13 cellular contexts compared by ENCODE assay signal in the genomic region with DNA sequence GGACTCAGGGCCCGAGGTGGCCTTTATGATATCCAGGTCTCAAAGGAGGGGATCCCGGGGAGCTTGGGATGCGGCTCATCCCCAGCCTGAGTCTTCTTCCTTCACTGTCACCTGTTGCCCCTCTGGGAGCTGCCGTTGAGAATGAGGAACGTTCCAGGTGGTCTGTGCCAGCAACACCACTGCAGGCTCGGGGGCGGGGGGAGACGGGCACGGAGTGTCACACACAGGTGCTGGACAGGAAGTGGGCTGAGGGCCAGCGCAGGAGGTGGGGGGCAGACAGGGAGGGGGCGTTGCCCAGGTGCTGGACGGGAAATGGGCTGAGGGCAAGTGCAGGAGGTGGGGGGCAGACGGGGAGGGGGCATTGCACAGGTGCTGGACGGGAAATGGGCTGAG.
"Had no signal": no experiment of that assay in that cellular context is flagged by ENCODE, and none has a peak within 500 bp of the region (broad histone marks: within the 10 kb centered on the region; RNA-seq: fewer than 3 reads in every experiment).

No MANE protein-coding gene starts in this region.

- ATAC-seq: activated CD8-positive, alpha-beta T cell treated with anti-CD3 and anti-CD28 coated beads for 36 hours; activated T-cell treated with anti-CD3 and anti-CD28 coated beads, Interleukin-2, amount 50 U/mL, for 4 hours; esophagus mucosa; left lung; naive thymus-derived CD8-positive, alpha-beta T cell; stimulated activated naive B cell treated with anti-CD40 and anti-IgM and Interleukin-4, amounts not matched to agents 10 μg/mL and 1 μg/mL and 100 μg/mL, for 72 hours had no signal

- H3K27ac ChIP-seq: left lung, neutrophil, parathyroid adenoma had no signal

- DNase-seq: activated CD4-positive, alpha-beta T cell treated with anti-CD3 and anti-CD28 coated beads for 48 hours; activated CD8-positive, alpha-beta T cell treated with anti-CD3 and anti-CD28 coated beads for 36 hours; activated effector memory CD4-positive, alpha-beta T cell treated with Interleukin-2 at 50 U/mL for 16 hours; activated T-cell treated with anti-CD3 and anti-CD28 coated beads, Interleukin-2, amount 50 U/mL, for 4 hours; hippocampal formation; left lung; naive thymus-derived CD8-positive, alpha-beta T cell; stimulated activated naive B cell treated with anti-CD40 and anti-IgM and Interleukin-4, amounts not matched to agents 10 μg/mL and 1 μg/mL and 100 μg/mL, for 72 hours; T-helper 2 cell; trophoblast cell had no signal

- H3K79me2 ChIP-seq: parathyroid adenoma had no signal

- H3K4me3 ChIP-seq: left lung had no signal

- H2AFZ ChIP-seq: parathyroid adenoma had no signal

- H3K9ac ChIP-seq: parathyroid adenoma had no signal

- H3K36me3 ChIP-seq: left lung, neutrophil had no signal

- H3K9me3 ChIP-seq: left lung, neutrophil had no signal
